ENCODE assay signal across 8 cellular contexts in genomic region chr1:120850071-120850530, GRCh38. TPM values are rescaled to one million over a fixed set of nuclear protein-coding genes. Genes with fewer than 3 reads are reported as not detected.
DNase-seq lines count a peak whose midpoint lies in the region; ATAC-seq, FAIRE-seq and TF ChIP-seq lines count a peak whose summit lies in the region.
"Not testable (repeated sequence)": the region's sequence is repeated elsewhere in the genome, so short reads cannot be mapped to it uniquely, and the experiment has no call there.

No MANE protein-coding gene starts in this region.

- intact Hi-C loops in CD8-positive, alpha-beta T cell (cut with DNase I, micrococcal nuclease); heart left ventricle (cut with DNase I): not testable (repeated sequence)

- not testable (repeated sequence) for H3K36me3 Mint-ChIP-seq in CD8-positive, alpha-beta T cell; WTC11; naive thymus-derived CD8-positive, alpha-beta T cell; stimulated activated naive CD8-positive, alpha-beta T cell treated with anti-CD3 and anti-CD28 coated beads, Interleukin-15, Interleukin-2, amounts not matched to agents 100 ng/mL and 50 ng/mL, for 24 hours (ENCODE audit: low read depth)

- not testable (repeated sequence) for H3K27me3 Mint-ChIP-seq in CD8-positive, alpha-beta T cell (ENCODE audit: low read depth); WTC11 (ENCODE audit: low read depth); naive thymus-derived CD8-positive, alpha-beta T cell; stimulated activated naive CD8-positive, alpha-beta T cell treated with anti-CD3 and anti-CD28 coated beads, Interleukin-15, Interleukin-2, amounts not matched to agents 100 ng/mL and 50 ng/mL, for 24 hours

- DNase-seq in CD8-positive, alpha-beta T cell; WTC11 (ENCODE audit: low spot score): not testable (repeated sequence)
- DNase-seq in HAP-1 (ENCODE audit: low spot score in 2 of 2), result peak; percentile 76 to 83
- peak; percentile 38 for DNase-seq in LoVo (ENCODE audit: low spot score)
- peak; percentile 42 for DNase-seq in bronchial epithelial cell (ENCODE audit: low read depth)
- DNase-seq in heart left ventricle, result peak in 1 of 5 donors; percentile 18
- DNase-seq in naive thymus-derived CD8-positive, alpha-beta T cell, result peak in 1 of 10 donors; percentile 7

- not testable (repeated sequence) for H3K9me3 Mint-ChIP-seq in CD8-positive, alpha-beta T cell; WTC11; naive thymus-derived CD8-positive, alpha-beta T cell; stimulated activated naive CD8-positive, alpha-beta T cell treated with anti-CD3 and anti-CD28 coated beads, Interleukin-15, Interleukin-2, amounts not matched to agents 100 ng/mL and 50 ng/mL, for 24 hours

- FAIRE-seq in bronchial epithelial cell (lab: Jason Lieb, UNC), result not testable (repeated sequence)

- H3K4me3 Mint-ChIP-seq in CD8-positive, alpha-beta T cell, result peak overlapping the region; percentile 88
- peak overlapping the region; percentile 69 for H3K4me3 Mint-ChIP-seq in WTC11
- H3K4me3 Mint-ChIP-seq in naive thymus-derived CD8-positive, alpha-beta T cell, result peak overlapping the region; percentile 75 to 98 (median 90)
- H3K4me3 Mint-ChIP-seq in stimulated activated naive CD8-positive, alpha-beta T cell treated with anti-CD3 and anti-CD28 coated beads, Interleukin-15, Interleukin-2, amounts not matched to agents 100 ng/mL and 50 ng/mL, for 24 hours, result peak overlapping the region; percentile 93

- peaks cover 15% of the 10 kb centered on the region for H3K4me1 Mint-ChIP-seq in CD8-positive, alpha-beta T cell (ENCODE audit: low read depth)
- H3K4me1 Mint-ChIP-seq in WTC11, result not testable (repeated sequence)
- H3K4me1 Mint-ChIP-seq in naive thymus-derived CD8-positive, alpha-beta T cell, result peaks cover 2 to 28% (median 10%) of the 10 kb centered on the region in 4 donors
- peaks cover 30% of the 10 kb centered on the region for H3K4me1 Mint-ChIP-seq in stimulated activated naive CD8-positive, alpha-beta T cell treated with anti-CD3 and anti-CD28 coated beads, Interleukin-15, Interleukin-2, amounts not matched to agents 100 ng/mL and 50 ng/mL, for 24 hours (ENCODE audit: low read depth)

- peak overlapping the region; percentile 99 for H3K27ac Mint-ChIP-seq in CD8-positive, alpha-beta T cell
- H3K27ac Mint-ChIP-seq in WTC11, result peak overlapping the region; percentile 98
- peak overlapping the region; percentile 94 to 100 (median 98) for H3K27ac Mint-ChIP-seq in naive thymus-derived CD8-positive, alpha-beta T cell
- peak overlapping the region; percentile 100 for H3K27ac Mint-ChIP-seq in stimulated activated naive CD8-positive, alpha-beta T cell treated with anti-CD3 and anti-CD28 coated beads, Interleukin-15, Interleukin-2, amounts not matched to agents 100 ng/mL and 50 ng/mL, for 24 hours

- ATAC-seq in CD8-positive, alpha-beta T cell, result peak; percentile 1
- ATAC-seq in WTC11; naive thymus-derived CD8-positive, alpha-beta T cell: not testable (repeated sequence)
- ATAC-seq in heart left ventricle, result peak in 3 of 4 donors; percentile 37 to 43 (median 40)

- CTCF ChIA-PET in CD8-positive, alpha-beta T cell (lab: Charles Lee); WTC11 (lab: Charles Lee): not testable (repeated sequence)

- not testable (repeated sequence) for H3K36me3 ChIP-seq in CD8-positive, alpha-beta T cell (ENCODE audit: insufficient read depth, low read length); HAP-1 (replicated peaks); bronchial epithelial cell (ENCODE audit: control insufficient read depth, insufficient read depth, low read length); heart left ventricle

- not testable (repeated sequence) for H3K27me3 ChIP-seq in CD8-positive, alpha-beta T cell (ENCODE audit: insufficient read depth, low read length); HAP-1 (ENCODE audit: low read depth); bronchial epithelial cell (ENCODE audit: control insufficient read depth, insufficient read depth, low read length); heart left ventricle

- H3K27ac ChIP-seq in CD8-positive, alpha-beta T cell (ENCODE audit: low read depth, low read length), result peak overlapping the region; percentile 86
- peak overlapping the region in 10 of 12 donors; percentile 24 to 76 (median 66) for H3K27ac ChIP-seq in heart left ventricle

- H3K4me1 ChIP-seq in CD8-positive, alpha-beta T cell (ENCODE audit: insufficient read depth, low read length); HAP-1; heart left ventricle: not testable (repeated sequence)

- POLR2A ChIA-PET in CD8-positive, alpha-beta T cell (lab: Charles Lee); WTC11 (lab: Charles Lee): not testable (repeated sequence)
- POLR2A ChIA-PET in naive thymus-derived CD8-positive, alpha-beta T cell (lab: Charles Lee), result interaction anchor here (1.0 kb wide), 1 partner anchor 92 kb away, joined by 10 read pairs; no protein-coding TSS in a partner anchor

- TF ChIP-seq POLR2A in heart left ventricle (IDR thresholded peaks at IDR 0.05), result not testable (repeated sequence)

- in situ Hi-C loops in HAP-1 (cut with MboI; ENCODE audit: low sequenced_read_pairs), result not testable (repeated sequence)

- WGBS in heart left ventricle, 4 donors, result 0 to 26% (median 22%) methylated on average over 1 to 11 of the region's 14 CpGs; no CpG with 5 or more reads in 1 of the 4 donors

- not testable (repeated sequence) for H3K9me3 ChIP-seq in CD8-positive, alpha-beta T cell (ENCODE audit: low read length); HAP-1; heart left ventricle

- not testable (repeated sequence) for TF ChIP-seq CTCF in CD8-positive, alpha-beta T cell (IDR thresholded peaks at IDR 0.05); WTC11 (IDR thresholded peaks at IDR 0.05); bronchial epithelial cell (IDR thresholded peaks at IDR 0.05; ENCODE audit: insufficient read depth, low read length, severe bottlenecking); heart left ventricle (IDR thresholded peaks at IDR 0.05)

- H3K4me3 ChIP-seq in CD8-positive, alpha-beta T cell (ENCODE audit: low read depth, low read length), result peak overlapping the region; percentile 46
- H3K4me3 ChIP-seq in HAP-1, result peak overlapping the region; percentile 19
- H3K4me3 ChIP-seq in bronchial epithelial cell (ENCODE audit: low read depth, low read length), result peak overlapping the region; percentile 32
- peak overlapping the region in 9 of 12 donors; percentile 31 to 61 (median 47) for H3K4me3 ChIP-seq in heart left ventricle

RNA-seq across cellular contexts. Expression of gene PPIAL4A, which starts 39.5 kb away (rescaled TPM):
- not detected for total RNA-seq in CD8-positive, alpha-beta T cell
- not detected in 3 replicates for total RNA-seq in WTC11 (2021)
- total RNA-seq in bronchial epithelial cell, result not detected in 2 replicates
- not detected for total RNA-seq in heart left ventricle
- polyA plus RNA-seq in heart left ventricle, result not detected
- not detected for total RNA-seq in naive thymus-derived CD8-positive, alpha-beta T cell
- under 1 TPM in 1 of 3 donors, not detected in 2; 0.59 TPM for polyA plus RNA-seq in naive thymus-derived CD8-positive, alpha-beta T cell
